Comparison of ENCODE assay signal across 13 cellular contexts in genomic region chr2:201256001-201256544, GRCh38. TPM values are rescaled to one million over a fixed set of nuclear protein-coding genes. Genes with fewer than 3 reads are reported as not detected.
DNase-seq lines count a peak whose midpoint lies in the region; ATAC-seq and TF ChIP-seq lines count a peak whose summit lies in the region.
"Had no signal": no experiment of that assay in that cellular context is flagged by ENCODE, and none has a peak within 500 bp of the region (broad histone marks: within the 10 kb centered on the region; RNA-seq: fewer than 3 reads in every experiment).

No MANE protein-coding gene starts in this region.

- peak overlapping the region in 4 of 7 donors; percentile 98 to 100 (median 98) for H3K27ac Mint-ChIP-seq in CD14-positive monocyte
- H3K27ac Mint-ChIP-seq in activated CD8-positive, alpha-beta T cell treated with anti-CD3 and anti-CD28 coated beads for 36 hours: peak overlapping the region; percentile 98
- H3K27ac Mint-ChIP-seq in immature natural killer cell: peak overlapping the region; percentile 97 to 100 (median 99)

- H3K27ac ChIP-seq in caudate nucleus (ENCODE audit: low read depth, low read length): no peak overlapping the region
- H3K27ac ChIP-seq: brain microvascular endothelial cell had no signal

- H3K27me3 Mint-ChIP-seq in CD14-positive monocyte (ENCODE audit: low read depth in 3 of 3): peaks cover 0 to 2% (median 0%) of the 10 kb centered on the region in 3 donors
- no peaks in the 10 kb centered on the region for H3K27me3 Mint-ChIP-seq in activated CD8-positive, alpha-beta T cell treated with anti-CD3 and anti-CD28 coated beads for 36 hours
- H3K27me3 Mint-ChIP-seq in immature natural killer cell (ENCODE audit: low read depth in 3 of 3): peaks cover 25 to 29% (median 26%) of the 10 kb centered on the region in 3 donors

- no peak for DNase-seq in CD14-positive monocyte (ENCODE audit: low spot score)
- DNase-seq in HCEC 1CT: peak; percentile 44
- DNase-seq in activated CD8-positive, alpha-beta T cell treated with anti-CD3 and anti-CD28 coated beads for 36 hours: no peak
- DNase-seq in immature natural killer cell: no peak
- DNase-seq in NCI-H2171 (lab: John Stamatoyannopoulos, UW): no peak
- no peak for DNase-seq in caudate nucleus (lab: John Stamatoyannopoulos, UW)
- no peak for DNase-seq in NCI-H187 treated with DMSO at 0.1 percent for 48 hours (lab: John Stamatoyannopoulos, UW)
- DNase-seq: brain microvascular endothelial cell, head of caudate nucleus, NCI-H1417 treated with DMSO at 0.1 percent for 48 hours, NCI-H510A treated with DMSO at 0.1 percent for 48 hours had no signal

- H3K4me1 Mint-ChIP-seq in CD14-positive monocyte (peaks cover 53% of the 10 kb centered on the region), immature natural killer cell (peaks cover 85 to 91% of the 10 kb centered on the region in 2 donors)
- H3K4me1 Mint-ChIP-seq in activated CD8-positive, alpha-beta T cell treated with anti-CD3 and anti-CD28 coated beads for 36 hours (ENCODE audit: low read depth): peaks cover 76% of the 10 kb centered on the region

- H3K36me3 Mint-ChIP-seq in CD14-positive monocyte (peaks cover 3% of the 10 kb centered on the region in 2 donors), immature natural killer cell (peaks cover 3 to 10% (median 4%) of the 10 kb centered on the region in 3 donors)
- H3K36me3 Mint-ChIP-seq in activated CD8-positive, alpha-beta T cell treated with anti-CD3 and anti-CD28 coated beads for 36 hours (ENCODE audit: low read depth): peaks cover 40% of the 10 kb centered on the region

- POLR2A ChIA-PET in activated CD8-positive, alpha-beta T cell treated with anti-CD3 and anti-CD28 coated beads for 36 hours (lab: Charles Lee): no interaction called here

- H3K4me3 Mint-ChIP-seq in CD14-positive monocyte: no peak overlapping the region
- no peak overlapping the region for H3K4me3 Mint-ChIP-seq in activated CD8-positive, alpha-beta T cell treated with anti-CD3 and anti-CD28 coated beads for 36 hours
- H3K4me3 Mint-ChIP-seq in immature natural killer cell: peak overlapping the region in 4 of 5 donors; percentile 93 to 98 (median 95)

- intact Hi-C loops in CD14-positive monocyte (cut with micrococcal nuclease): no loop called here
- intact Hi-C loops in activated CD8-positive, alpha-beta T cell treated with anti-CD3 and anti-CD28 coated beads for 36 hours (cut with micrococcal nuclease): no loop called here

- no peak for ATAC-seq in activated CD8-positive, alpha-beta T cell treated with anti-CD3 and anti-CD28 coated beads for 36 hours
- ATAC-seq in HG02973 (IDR thresholded peaks at IDR 0.05; ENCODE audit: unreplicated experiment): no peak

- CTCF ChIA-PET in activated CD8-positive, alpha-beta T cell treated with anti-CD3 and anti-CD28 coated beads for 36 hours (lab: Charles Lee): interaction anchor here (0.7 to 2.6 kb wide), 5 partner anchors 9 to 107 kb away, joined by 3 to 12 read pairs (median 6); no protein-coding TSS in a partner anchor

- no peaks in the 10 kb centered on the region for H3K9me3 Mint-ChIP-seq in CD14-positive monocyte
- peaks cover 7% of the 10 kb centered on the region for H3K9me3 Mint-ChIP-seq in activated CD8-positive, alpha-beta T cell treated with anti-CD3 and anti-CD28 coated beads for 36 hours
- H3K9me3 Mint-ChIP-seq in immature natural killer cell: no peaks in the 10 kb centered on the region
- H3K9me3 Mint-ChIP-seq: nephron had no signal

- TF ChIP-seq CTCF in CD14-positive monocyte (IDR thresholded peaks at IDR 0.05): no peak
- TF ChIP-seq CTCF in activated CD8-positive, alpha-beta T cell treated with anti-CD3 and anti-CD28 coated beads for 36 hours (IDR thresholded peaks at IDR 0.05): no peak

RNA-seq across cellular contexts. Expression of gene CASP8, which starts 4.3 kb away (rescaled TPM):
- polyA plus RNA-seq in CD14-positive monocyte: 10 to 100 TPM; 40.0 to 80.7 TPM
- 10 to 100 TPM; 35.2 to 38.4 TPM for total RNA-seq in activated CD8-positive, alpha-beta T cell treated with anti-CD3 and anti-CD28 coated beads for 36 hours
- polyA plus RNA-seq in immature natural killer cell: 100 to 1,000 TPM in 1 of 3 donors, 10 to 100 TPM in 2; 20.2 to 116 (median 28.0) TPM

Comparison
In these comparisons a context has a peak if more than half of its experiments do, and no peak if none do; other contexts are left out.
1. H3K4me3 Mint-ChIP-seq: peak in immature natural killer cell (4 of 5); none in CD14-positive monocyte (0 of 2) and activated CD8-positive, alpha-beta T cell treated with anti-CD3 and anti-CD28 coated beads for 36 hours (single experiment).
2. Peak in every context shown above with its lines, with median percentiles within 50 percentile points of each other: H3K27ac Mint-ChIP-seq.